Comparison of ENCODE assay signal across 10 cellular contexts in the genomic region with DNA sequence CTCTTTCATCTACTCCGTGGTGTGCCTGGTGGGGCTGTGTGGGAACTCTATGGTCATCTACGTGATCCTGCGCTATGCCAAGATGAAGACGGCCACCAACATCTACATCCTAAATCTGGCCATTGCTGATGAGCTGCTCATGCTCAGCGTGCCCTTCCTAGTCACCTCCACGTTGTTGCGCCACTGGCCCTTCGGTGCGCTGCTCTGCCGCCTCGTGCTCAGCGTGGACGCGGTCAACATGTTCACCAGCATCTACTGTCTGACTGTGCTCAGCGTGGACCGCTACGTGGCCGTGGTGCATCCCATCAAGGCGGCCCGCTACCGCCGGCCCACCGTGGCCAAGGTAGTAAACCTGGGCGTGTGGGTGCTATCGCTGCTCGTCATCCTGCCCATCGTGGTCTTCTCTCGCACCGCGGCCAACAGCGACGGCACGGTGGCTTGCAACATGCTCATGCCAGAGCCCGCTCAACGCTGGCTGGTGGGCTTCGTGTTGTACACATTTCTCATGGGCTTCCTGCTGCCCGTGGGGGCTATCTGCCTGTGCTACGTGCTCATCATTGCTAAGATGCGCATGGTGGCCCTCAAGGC. TPM values are rescaled to one million over a fixed set of nuclear protein-coding genes. Genes with fewer than 3 reads are reported as not detected.
DNase-seq lines count a peak whose midpoint lies in the region; ATAC-seq and TF ChIP-seq lines count a peak whose summit lies in the region.
"Had no signal": no experiment of that assay in that cellular context is flagged by ENCODE, and none has a peak within 500 bp of the region (broad histone marks: within the 10 kb centered on the region; RNA-seq: fewer than 3 reads in every experiment).

No MANE protein-coding gene starts in this region.

- H3K4me3 Mint-ChIP-seq in activated T-helper 2 cell treated with anti-CD3 and anti-CD28 coated beads, Interferon-gamma antibody, Interleukin-2, Interleukin-4, amounts not matched to agents 10 μg/mL and 5 μg/mL and 100 μg/mL, durations not matched to agents 14 hours and 24 hours and 36 hours (ENCODE audit: low read depth), result no peak overlapping the region

- H3K36me3 Mint-ChIP-seq in activated T-helper 2 cell treated with anti-CD3 and anti-CD28 coated beads, Interferon-gamma antibody, Interleukin-2, Interleukin-4, amounts not matched to agents 10 μg/mL and 5 μg/mL and 100 μg/mL, durations not matched to agents 14 hours and 24 hours and 36 hours (ENCODE audit: low read depth), result no peaks in the 10 kb centered on the region

- H3K9me3 Mint-ChIP-seq in activated T-helper 2 cell treated with anti-CD3 and anti-CD28 coated beads, Interferon-gamma antibody, Interleukin-2, Interleukin-4, amounts not matched to agents 10 μg/mL and 5 μg/mL and 100 μg/mL, durations not matched to agents 14 hours and 24 hours and 36 hours, result no peaks in the 10 kb centered on the region

- H3K27me3 ChIP-seq in A673 (replicated peaks; ENCODE audit: insufficient read depth, low read depth, low read length, poor library complexity), result peaks cover 26% of the 10 kb centered on the region
- H3K27me3 ChIP-seq in MG63, result no peaks in the 10 kb centered on the region
- peaks cover 3 to 17% of the 10 kb centered on the region in 2 donors for H3K27me3 ChIP-seq in esophagus (ENCODE audit: control insufficient read depth in 1 of 2, insufficient read depth in 2 of 2, low read length in 2 of 2)
- H3K27me3 ChIP-seq in muscle layer of duodenum (ENCODE audit: low read depth, low read length), result peaks cover 6% of the 10 kb centered on the region

- H3K27ac Mint-ChIP-seq in activated T-helper 2 cell treated with anti-CD3 and anti-CD28 coated beads, Interferon-gamma antibody, Interleukin-2, Interleukin-4, amounts not matched to agents 10 μg/mL and 5 μg/mL and 100 μg/mL, durations not matched to agents 14 hours and 24 hours and 36 hours, result no peak overlapping the region

- no peak overlapping the region for H3K27ac ChIP-seq in A673 (ENCODE audit: low read depth, low read length, poor library complexity, severe bottlenecking)
- no peak overlapping the region for H3K27ac ChIP-seq in esophagus (ENCODE audit: low read depth in 2 of 2, low read length in 1 of 2)
- H3K27ac ChIP-seq in muscle layer of duodenum (ENCODE audit: low read length), result no peak overlapping the region

- H3K36me3 ChIP-seq in A673 (ENCODE audit: insufficient read depth, low read length, poor library complexity, severe bottlenecking) (no peaks in the 10 kb centered on the region), MG63 (no peaks in the 10 kb centered on the region), esophagus (ENCODE audit: control insufficient read depth in 2 of 2, insufficient read depth in 2 of 2, low read length in 1 of 2) (no peaks in the 10 kb centered on the region), muscle layer of duodenum (ENCODE audit: control insufficient read depth in 1 of 2, insufficient read depth in 2 of 2, low read length in 2 of 2) (no peaks in the 10 kb centered on the region)

- peaks cover 2% of the 10 kb centered on the region for H3K4me1 Mint-ChIP-seq in activated T-helper 2 cell treated with anti-CD3 and anti-CD28 coated beads, Interferon-gamma antibody, Interleukin-2, Interleukin-4, amounts not matched to agents 10 μg/mL and 5 μg/mL and 100 μg/mL, durations not matched to agents 14 hours and 24 hours and 36 hours (ENCODE audit: low read depth)

- BruUV-seq in A673 (replicated peaks; lab: Mats Ljungman, UMichigan), result TSS peak; percentile 42

- POLR2A ChIA-PET in A673 (lab: Charles Lee; ENCODE audit: low non-redundant PET), result interaction anchor here (0.7 kb wide), 1 partner anchor 658 kb away, joined by 3 read pairs; no protein-coding TSS in a partner anchor

- H3K9me3 ChIP-seq in A673 (ENCODE audit: low read depth, low read length, poor library complexity, severe bottlenecking), result peaks cover 7% of the 10 kb centered on the region
- no peaks in the 10 kb centered on the region for H3K9me3 ChIP-seq in MG63
- peaks cover 0 to 11% of the 10 kb centered on the region in 2 donors for H3K9me3 ChIP-seq in esophagus (ENCODE audit: control insufficient read depth in 2 of 2, insufficient read depth in 1 of 2, low read depth in 1 of 2, low read length in 1 of 2)
- H3K9me3 ChIP-seq in muscle layer of duodenum (ENCODE audit: control insufficient read depth in 1 of 2, low read length in 2 of 2), result peaks cover 0 to 7% of the 10 kb centered on the region in 2 donors

- intact Hi-C loops in A673 (cut with micrococcal nuclease; ENCODE audit: unreplicated experiment), result loop anchor here (5.0 kb wide), 4 partner anchors 307 to 808 kb away; no protein-coding TSS in a partner anchor
- intact Hi-C loops in activated T-helper 2 cell treated with anti-CD3 and anti-CD28 coated beads, Interferon-gamma antibody, Interleukin-2, Interleukin-4, amounts not matched to agents 10 μg/mL and 5 μg/mL and 100 μg/mL, durations not matched to agents 14 hours and 24 hours and 36 hours (cut with micrococcal nuclease), result loop anchor here (2.0 to 10.0 kb wide), 5 partner anchors 47 to 1695 kb away; a partner anchor contains a TSS

- 12 to 14% methylated on average over 39 of the region's 39 CpGs for WGBS in esophagus, 2 donors

- TF ChIP-seq CTCF in A673 (conservative IDR thresholded peaks at IDR 0.05; ENCODE audit: low read depth, low read length), result no peak

- DNase-seq in A673 (ENCODE audit: low spot score) (peak; percentile 25), MG63 (no peak)
- no peak for DNase-seq in stimulated activated CD8-positive, alpha-beta memory T cell treated with anti-CD3 and anti-CD28 coated beads, Interleukin-4, amount 100 ng/mL, for 48 hours
- DNase-seq in activated T-helper 2 cell treated with anti-CD3 and anti-CD28 coated beads, Interferon-gamma antibody, Interleukin-2, Interleukin-4, amounts not matched to agents 10 μg/mL and 5 μg/mL and 100 μg/mL, durations not matched to agents 14 hours and 24 hours and 36 hours (ENCODE audit: low spot score), result no peak
- DNase-seq: activated CD4-positive, alpha-beta T cell treated with anti-CD3 and anti-CD28 coated beads for 4 hours had no signal

- H3K4me3 ChIP-seq in A673 (ENCODE audit: low read depth, low read length, poor library complexity, severe bottlenecking) (peak overlapping the region; percentile 55), MG63 (peak overlapping the region; percentile 34), esophagus (ENCODE audit: low read depth in 1 of 2, low read length in 2 of 2) (peak overlapping the region; percentile 25 to 27), muscle layer of duodenum (ENCODE audit: low read depth in 1 of 2, low read length in 2 of 2) (peak overlapping the region; percentile 41 to 50)

- H3K27me3 Mint-ChIP-seq in activated T-helper 2 cell treated with anti-CD3 and anti-CD28 coated beads, Interferon-gamma antibody, Interleukin-2, Interleukin-4, amounts not matched to agents 10 μg/mL and 5 μg/mL and 100 μg/mL, durations not matched to agents 14 hours and 24 hours and 36 hours (ENCODE audit: low read depth), result peaks cover 68% of the 10 kb centered on the region

- ATAC-seq in HG02970 (IDR thresholded peaks at IDR 0.05; ENCODE audit: low FRiP score, unreplicated experiment) (no peak), HG03039 (IDR thresholded peaks at IDR 0.05; ENCODE audit: unreplicated experiment) (no peak)

- H3K4me1 ChIP-seq in A673 (ENCODE audit: insufficient read depth, low read length, poor library complexity, severe bottlenecking) (peaks cover 4% of the 10 kb centered on the region), esophagus (ENCODE audit: control insufficient read depth in 2 of 2, insufficient read depth in 2 of 2, low read length in 1 of 2) (peaks cover 2 to 17% of the 10 kb centered on the region in 2 donors), muscle layer of duodenum (ENCODE audit: control insufficient read depth in 1 of 2, insufficient read depth in 2 of 2, low read length in 2 of 2) (peaks cover 0 to 20% of the 10 kb centered on the region in 2 donors)

- CTCF ChIA-PET in A673 (lab: Charles Lee), result interaction anchor here (1.0 kb wide), 1 partner anchor 13 kb away, joined by 7 read pairs; no protein-coding TSS in a partner anchor

RNA-seq across cellular contexts. Expression of a gene that starts 2.0 kb away (rescaled TPM):
- total RNA-seq in A673 (2021), result 3.7 and 3.8 TPM in 2 replicates
- total RNA-seq in MG63 (2014; rRNA removed; shearing (Covaris generic); ENCODE audit: low replicate concordance), result 0.07 and 0.92 TPM in 2 replicates
- polyA plus RNA-seq in esophagus, result under 1 TPM; 0.06 to 0.12 TPM
- not detected in 2 replicates for total RNA-seq in activated T-helper 2 cell treated with anti-CD3 and anti-CD28 coated beads, Interferon-gamma antibody, Interleukin-2, Interleukin-4, amounts not matched to agents 10 μg/mL and 5 μg/mL and 100 μg/mL, durations not matched to agents 14 hours and 24 hours and 36 hours
- total RNA-seq: NCI-H460 had no signal

RNA-seq across cellular contexts. Expression of a gene that starts 46.2 kb away (rescaled TPM):
- not detected in 2 replicates for total RNA-seq in A673 (2021)
- total RNA-seq in MG63 (2014; rRNA removed; shearing (Covaris generic); ENCODE audit: low replicate concordance), result not detected in 2 replicates
- polyA plus RNA-seq in esophagus, result 1 to 10 TPM; 3.0 to 10.0 TPM
- total RNA-seq in activated T-helper 2 cell treated with anti-CD3 and anti-CD28 coated beads, Interferon-gamma antibody, Interleukin-2, Interleukin-4, amounts not matched to agents 10 μg/mL and 5 μg/mL and 100 μg/mL, durations not matched to agents 14 hours and 24 hours and 36 hours, result not detected in 2 replicates
- total RNA-seq: NCI-H460 had no signal
